8 cellular contexts compared by ENCODE assay signal in genomic region chr2:11829947-11830707, GRCh38.
DNase-seq lines count a peak whose midpoint lies in the region; ATAC-seq lines count a peak whose summit lies in the region.

No MANE protein-coding gene starts in this region.

- peaks cover 4% of the 10 kb centered on the region for H3K36me3 Mint-ChIP-seq in memory B cell

- no peaks in the 10 kb centered on the region for H3K9me3 ChIP-seq in effector memory CD4-positive, alpha-beta T cell (ENCODE audit: control insufficient read depth, low read length)

- ATAC-seq in GM18868 (IDR thresholded peaks at IDR 0.05; ENCODE audit: unreplicated experiment) (peak; percentile 70), HG03103 (IDR thresholded peaks at IDR 0.05; ENCODE audit: low read depth, unreplicated experiment) (peak; percentile 78), memory B cell (ENCODE audit: low read depth) (peak; percentile 40)

- peak overlapping the region; percentile 29 for H3K27ac ChIP-seq in effector memory CD4-positive, alpha-beta T cell (ENCODE audit: insufficient read depth, low read length, poor library complexity, severe bottlenecking)

- peak overlapping the region; percentile 62 for H3K27ac Mint-ChIP-seq in memory B cell

- H3K9me3 Mint-ChIP-seq in memory B cell = peaks cover 5% of the 10 kb centered on the region

- peaks cover 10% of the 10 kb centered on the region for H3K36me3 ChIP-seq in effector memory CD4-positive, alpha-beta T cell (ENCODE audit: control insufficient read depth, insufficient read depth, low read length)

- peak overlapping the region; percentile 41 for H3K4me3 ChIP-seq in effector memory CD4-positive, alpha-beta T cell (ENCODE audit: insufficient read depth, low read depth, low read length, poor library complexity, severe bottlenecking)

- H3K4me1 ChIP-seq in effector memory CD4-positive, alpha-beta T cell (ENCODE audit: control insufficient read depth, insufficient read depth, low read length, poor library complexity, severe bottlenecking) = peaks cover 18% of the 10 kb centered on the region

- peak overlapping the region; percentile 69 for H3K4me3 Mint-ChIP-seq in memory B cell

- DNase-seq in AML-193 (lab: John Stamatoyannopoulos, UW) (peak; percentile 96 to 97), NCI-H226 (peak; percentile 98), memory B cell (ENCODE audit: low spot score in 2 of 2) (peak in 1 of 2 donors; percentile 16)
- DNase-seq in activated CD4-positive, alpha-beta T cell treated with anti-CD3 and anti-CD28 coated beads, Interleukin-2, amount 50 U/mL, for 1 hour = peak; percentile 18
- DNase-seq in effector memory CD4-positive, alpha-beta T cell = peak; percentile 11 to 32 (median 14)
- DNase-seq in stimulated activated CD4-positive, alpha-beta T cell treated with anti-CD3 and anti-CD28 coated beads, TNF-alpha, amount 100 ng/mL, for 48 hours (ENCODE audit: low read depth in 3 of 3) = peak; percentile 28 to 44 (median 44)

- no peaks in the 10 kb centered on the region for H3K27me3 Mint-ChIP-seq in memory B cell

- H3K4me1 Mint-ChIP-seq in memory B cell = peaks cover 37% of the 10 kb centered on the region

- no peaks in the 10 kb centered on the region for H3K27me3 ChIP-seq in effector memory CD4-positive, alpha-beta T cell (replicated peaks; ENCODE audit: control insufficient read depth, insufficient read depth, low read length, poor library complexity, severe bottlenecking)
